In the genomic region with DNA sequence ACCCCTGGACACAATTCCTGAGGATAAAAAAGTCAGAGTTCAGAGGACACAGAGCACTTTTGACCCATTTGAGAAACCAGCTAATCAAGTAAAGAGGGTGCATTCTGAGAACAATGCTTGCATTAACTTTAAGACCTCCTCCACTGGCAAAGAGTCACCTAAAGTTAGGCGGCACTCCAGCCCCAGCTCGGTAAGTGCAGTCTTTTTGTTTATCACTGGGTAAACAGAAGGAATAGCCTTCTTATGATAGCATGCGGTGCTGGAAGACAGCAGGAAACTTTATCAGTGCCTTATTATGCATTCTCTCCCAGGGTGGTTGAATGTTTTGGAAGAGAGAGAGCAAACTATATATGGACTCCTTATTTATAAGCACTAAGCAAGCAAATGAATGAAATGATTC, we compare ENCODE assay signal across 12 cellular contexts.
DNase-seq lines count a peak whose midpoint lies in the region; ATAC-seq and TF ChIP-seq lines count a peak whose summit lies in the region.
"Had no signal": no experiment of that assay in that cellular context is flagged by ENCODE, and none has a peak within 500 bp of the region (broad histone marks: within the 10 kb centered on the region; RNA-seq: fewer than 3 reads in every experiment).

No MANE protein-coding gene starts in this region.

- H3F3A ChIP-seq in GM23338 (replicated peaks; ENCODE audit: low read depth): no peaks in the 10 kb centered on the region

- no peaks in the 10 kb centered on the region for H3K9me2 ChIP-seq in GM23338 (ENCODE audit: insufficient read depth)

- peaks cover 17% of the 10 kb centered on the region for H3K9me3 Mint-ChIP-seq in GM23338
- peaks cover 8% of the 10 kb centered on the region for H3K9me3 Mint-ChIP-seq in T-helper 2 cell treated with Interferon-gamma antibody and Interleukin-4, amounts not matched to agents 5 μg/mL and 100 μg/mL, for 36 hours

- no peak overlapping the region for H2AFZ ChIP-seq in GM23338

- no peaks in the 10 kb centered on the region for H3K36me3 ChIP-seq in GM23338 (ENCODE audit: insufficient read depth)
- no peaks in the 10 kb centered on the region for H3K36me3 ChIP-seq in left lung
- H3K36me3 ChIP-seq in WERI-Rb-1: no peaks in the 10 kb centered on the region

- DNase-seq in GM23338 (ENCODE audit: low spot score) (no peak), astrocyte of the cerebellum (ENCODE audit: low read depth) (peak; percentile 26), left lung (no peak), WERI-Rb-1 (no peak)
- DNase-seq in T-helper 2 cell treated with Interferon-gamma antibody and Interleukin-4, amounts not matched to agents 5 μg/mL and 100 μg/mL, for 36 hours (ENCODE audit: low spot score): no peak
- DNase-seq: activated T-cell treated with anti-CD3 and anti-CD28 coated beads, Interleukin-2, amount 50 U/mL, for 24 hours; CD4-positive, CD25-positive, alpha-beta regulatory T cell; foreskin melanocyte; retina had no signal

- peaks cover 19% of the 10 kb centered on the region for H3K36me3 Mint-ChIP-seq in GM23338 (ENCODE audit: low read depth)
- H3K36me3 Mint-ChIP-seq in T-helper 2 cell treated with Interferon-gamma antibody and Interleukin-4, amounts not matched to agents 5 μg/mL and 100 μg/mL, for 36 hours (ENCODE audit: low read depth): no peaks in the 10 kb centered on the region
- H3K36me3 Mint-ChIP-seq: CD4-positive, CD25-positive, alpha-beta regulatory T cell had no signal

- no peak overlapping the region for H3K27ac Mint-ChIP-seq in GM23338
- no peak overlapping the region for H3K27ac Mint-ChIP-seq in T-helper 2 cell treated with Interferon-gamma antibody and Interleukin-4, amounts not matched to agents 5 μg/mL and 100 μg/mL, for 36 hours
- H3K27ac Mint-ChIP-seq: activated T-cell treated with anti-CD3 and anti-CD28 coated beads, Interleukin-2, amount 50 U/mL, for 24 hours; CD4-positive, CD25-positive, alpha-beta regulatory T cell had no signal

- no peaks in the 10 kb centered on the region for H4K20me1 ChIP-seq in GM23338 (replicated peaks; ENCODE audit: insufficient read depth)

- peak; percentile 69 for ATAC-seq in GM23338
- peak; percentile 82 for ATAC-seq in left lung
- no peak for ATAC-seq in GM18873 (IDR thresholded peaks at IDR 0.05; ENCODE audit: low FRiP score, unreplicated experiment)
- ATAC-seq in HG03196 (IDR thresholded peaks at IDR 0.05; ENCODE audit: unreplicated experiment): no peak

- H3K4me3 ChIP-seq in GM23338 (no peak overlapping the region), astrocyte of the cerebellum (ENCODE audit: low read depth, low read length) (no peak overlapping the region), left lung (no peak overlapping the region), WERI-Rb-1 (ENCODE audit: low read depth, low read length) (no peak overlapping the region)

- no peaks in the 10 kb centered on the region for H3K27me3 Mint-ChIP-seq in GM23338 (ENCODE audit: insufficient read depth, low read depth, poor library complexity)
- no peaks in the 10 kb centered on the region for H3K27me3 Mint-ChIP-seq in T-helper 2 cell treated with Interferon-gamma antibody and Interleukin-4, amounts not matched to agents 5 μg/mL and 100 μg/mL, for 36 hours (ENCODE audit: low read depth)
- H3K27me3 Mint-ChIP-seq: activated T-cell treated with anti-CD3 and anti-CD28 coated beads, Interleukin-2, amount 50 U/mL, for 24 hours; CD4-positive, CD25-positive, alpha-beta regulatory T cell had no signal

- H3K4me3 Mint-ChIP-seq in GM23338: no peak overlapping the region
- no peak overlapping the region for H3K4me3 Mint-ChIP-seq in T-helper 2 cell treated with Interferon-gamma antibody and Interleukin-4, amounts not matched to agents 5 μg/mL and 100 μg/mL, for 36 hours
- H3K4me3 Mint-ChIP-seq: activated T-cell treated with anti-CD3 and anti-CD28 coated beads, Interleukin-2, amount 50 U/mL, for 24 hours; CD4-positive, CD25-positive, alpha-beta regulatory T cell had no signal

- no peaks in the 10 kb centered on the region for H3K27me3 ChIP-seq in GM23338 (ENCODE audit: insufficient read depth)
- no peaks in the 10 kb centered on the region for H3K27me3 ChIP-seq in left lung
- no peaks in the 10 kb centered on the region for H3K27me3 ChIP-seq in WERI-Rb-1 (ENCODE audit: insufficient read depth, low read depth, severe bottlenecking)

- peak overlapping the region; percentile 71 for H3K27ac ChIP-seq in 22Rv1
- H3K27ac ChIP-seq in GM23338 (ENCODE audit: low read depth): no peak overlapping the region
- H3K27ac ChIP-seq in left lung: peak overlapping the region in 1 of 2 donors; percentile 13
- H3K27ac ChIP-seq in WERI-Rb-1: no peak overlapping the region

- peaks cover 19% of the 10 kb centered on the region for H3K79me2 ChIP-seq in GM23338 (replicated peaks; ENCODE audit: insufficient read depth)

- H3K9me3 ChIP-seq in left lung (peaks cover 0 to under 1% of the 10 kb centered on the region in 2 donors), WERI-Rb-1 (ENCODE audit: severe bottlenecking) (no peaks in the 10 kb centered on the region)

- H3K4me1 Mint-ChIP-seq in GM23338: peaks cover 24% of the 10 kb centered on the region
- H3K4me1 Mint-ChIP-seq in T-helper 2 cell treated with Interferon-gamma antibody and Interleukin-4, amounts not matched to agents 5 μg/mL and 100 μg/mL, for 36 hours (ENCODE audit: low read depth): no peaks in the 10 kb centered on the region

- intact Hi-C loops in left lung (cut with DNase I): no loop called here

- H3K4me2 ChIP-seq in GM23338: no peak overlapping the region

- H3K4me1 ChIP-seq in GM23338 (ENCODE audit: insufficient read depth) (peaks cover 18% of the 10 kb centered on the region), left lung (peaks cover 11 to 21% of the 10 kb centered on the region in 2 donors)

- in situ Hi-C loops in astrocyte of the cerebellum (cut with HindIII; ENCODE audit: low sequenced_read_pairs): no loop called here

- no peak for TF ChIP-seq CTCF in 22Rv1 (IDR thresholded peaks at IDR 0.05)
- no peak for TF ChIP-seq CTCF in GM23338 (conservative IDR thresholded peaks at IDR 0.05; ENCODE audit: low read depth in 2 of 2)
- no peak for TF ChIP-seq CTCF in astrocyte of the cerebellum (IDR thresholded peaks at IDR 0.05; ENCODE audit: low read depth, low read length, missing control alignments)
- no peak for TF ChIP-seq CTCF in left lung (IDR thresholded peaks at IDR 0.05)
- no peak for TF ChIP-seq CTCF in WERI-Rb-1 (IDR thresholded peaks at IDR 0.05; ENCODE audit: low read depth, low read length)

TF ChIP-seq in GM23338, 12 proteins besides CTCF, POLR2A, EP300 and RAD21 (continues in another document):
- TF ChIP-seq STAT1 (IDR thresholded peaks at IDR 0.05; ENCODE audit: unreplicated experiment) (no peak), EZH2 (IDR thresholded peaks at IDR 0.05; ENCODE audit: low read depth, unreplicated experiment) (no peak), ZNF462 (CRISPR knock-in tag; IDR thresholded peaks at IDR 0.05) (no peak)

Comparison
In these comparisons a context has a peak if more than half of its experiments do, and no peak if none do; other contexts are left out.
1. ATAC-seq: peak in GM23338 (single experiment) and left lung (single experiment); none in GM18873 (single experiment) and HG03196 (single experiment).